In the genomic region with DNA sequence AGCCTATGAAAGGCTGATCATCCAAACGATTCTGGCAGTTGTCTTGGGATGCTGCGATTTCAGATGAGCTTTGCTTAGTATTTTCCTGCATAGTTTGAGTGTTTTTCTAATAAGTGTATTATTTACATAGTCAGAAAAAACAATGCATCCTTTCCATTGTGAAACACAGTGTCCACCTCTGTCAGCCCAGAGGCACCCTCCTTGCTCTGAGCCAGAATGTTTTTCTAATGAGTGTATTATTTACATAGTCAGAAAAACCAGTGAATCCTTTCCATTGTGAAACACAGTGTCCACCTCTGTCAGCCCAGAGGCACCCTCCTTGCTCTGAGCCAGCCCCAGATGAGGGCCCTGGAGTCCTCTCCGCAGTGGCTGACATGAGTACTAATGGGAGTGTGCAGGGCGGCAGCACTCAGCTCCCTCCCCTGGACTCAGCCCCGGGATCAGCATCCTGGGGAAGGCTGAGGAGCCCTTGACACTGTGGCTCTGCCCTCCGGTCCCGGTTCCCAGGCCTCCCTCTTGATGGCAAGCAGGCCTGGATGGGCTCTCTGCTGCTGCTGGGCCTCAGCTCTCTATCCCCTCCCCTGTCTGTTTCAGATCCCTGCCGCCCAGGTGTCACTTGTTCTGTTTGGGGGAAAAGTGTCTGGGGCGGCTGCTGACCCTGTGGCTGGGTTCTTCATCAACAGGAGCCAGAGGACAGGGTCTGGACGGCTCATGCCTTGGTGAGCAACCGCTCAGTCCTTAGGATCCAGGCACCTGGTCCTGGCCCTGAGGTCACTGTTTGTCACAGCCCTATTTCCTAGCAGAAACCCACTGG, we compare ENCODE assay signal across 12 cellular contexts. TPM values are rescaled to one million over a fixed set of nuclear protein-coding genes. Genes with fewer than 3 reads are reported as not detected.
A peak's percentile ranks its signal among the peaks of the same experiment; 100 is the strongest.
DNase-seq lines count a peak whose midpoint lies in the region; ATAC-seq and TF ChIP-seq lines count a peak whose summit lies in the region.
"Had no signal": no experiment of that assay in that cellular context is flagged by ENCODE, and none has a peak within 500 bp of the region (broad histone marks: within the 10 kb centered on the region; RNA-seq: fewer than 3 reads in every experiment).

No MANE protein-coding gene starts in this region.

- BruUV-seq in Calu3 (replicated peaks; lab: Mats Ljungman, UMichigan), result no TSS peak

- TF ChIP-seq CTCF in AG04450 (IDR thresholded peaks at IDR 0.05; ENCODE audit: low read depth, low read length), result no peak
- TF ChIP-seq CTCF in Calu3 (IDR thresholded peaks at IDR 0.05; ENCODE audit: unreplicated experiment), result no peak
- no peak for TF ChIP-seq CTCF in CD8-positive, alpha-beta T cell (IDR thresholded peaks at IDR 0.05)

- peaks cover 25% of the 10 kb centered on the region for H3K27me3 Mint-ChIP-seq in Calu3 (ENCODE audit: unreplicated experiment)
- peaks cover 22% of the 10 kb centered on the region for H3K27me3 Mint-ChIP-seq in CD8-positive, alpha-beta T cell (ENCODE audit: low read depth)

- no peak overlapping the region for H3K27ac Mint-ChIP-seq in Calu3 (ENCODE audit: unreplicated experiment)
- no peak overlapping the region for H3K27ac Mint-ChIP-seq in CD8-positive, alpha-beta T cell
- H3K27ac Mint-ChIP-seq: naive B cell had no signal

- H3K9me3 ChIP-seq in AG04450 (ENCODE audit: control insufficient read depth, insufficient read depth, low read length), result no peaks in the 10 kb centered on the region; the same call in 1 of the 2 replicates
- no peaks in the 10 kb centered on the region for H3K9me3 ChIP-seq in CD8-positive, alpha-beta T cell (ENCODE audit: low read length)
- H3K9me3 ChIP-seq: esophagus squamous epithelium had no signal

- H3K27me3 ChIP-seq in AG04450 (ENCODE audit: control insufficient read depth, insufficient read depth, low read length), result no peaks in the 10 kb centered on the region
- peaks cover 1% of the 10 kb centered on the region for H3K27me3 ChIP-seq in CD8-positive, alpha-beta T cell (ENCODE audit: insufficient read depth, low read length)

- peak overlapping the region; percentile 87 for H3K27ac ChIP-seq in AG04450 (ENCODE audit: low read depth, low read length)
- H3K27ac ChIP-seq in CD8-positive, alpha-beta T cell (ENCODE audit: low read depth, low read length), result no peak overlapping the region
- H3K27ac ChIP-seq: esophagus squamous epithelium had no signal

- H3K36me3 ChIP-seq in CD8-positive, alpha-beta T cell (ENCODE audit: insufficient read depth, low read length), result no peaks in the 10 kb centered on the region
- H3K36me3 ChIP-seq: esophagus squamous epithelium had no signal

- H3K4me3 ChIP-seq in AG04450 (ENCODE audit: low read depth, low read length), result no peak overlapping the region
- H3K4me3 ChIP-seq in CD8-positive, alpha-beta T cell (ENCODE audit: low read depth, low read length), result no peak overlapping the region
- H3K4me3 ChIP-seq: esophagus squamous epithelium had no signal

- H3K36me3 Mint-ChIP-seq in Calu3 (ENCODE audit: insufficient read depth, unreplicated experiment), result no peaks in the 10 kb centered on the region
- no peaks in the 10 kb centered on the region for H3K36me3 Mint-ChIP-seq in CD8-positive, alpha-beta T cell
- H3K36me3 Mint-ChIP-seq: naive B cell had no signal

- H3K4me1 ChIP-seq in CD8-positive, alpha-beta T cell (ENCODE audit: insufficient read depth, low read length), result no peaks in the 10 kb centered on the region

- POLR2A ChIA-PET in AG04450 (lab: Yijun Ruan, JAX), result interaction anchor here (0.6 to 2.0 kb wide), 5 partner anchors 32 to 179 kb away, joined by 3 to 9 read pairs (median 4); a partner anchor contains a TSS
- POLR2A ChIA-PET in CD8-positive, alpha-beta T cell (lab: Charles Lee), result no interaction called here

- ATAC-seq in GM21576 (IDR thresholded peaks at IDR 0.05; ENCODE audit: unreplicated experiment), result no peak
- ATAC-seq in CD8-positive, alpha-beta T cell, result no peak

- intact Hi-C loops in Calu3 (cut with micrococcal nuclease; ENCODE audit: unreplicated experiment), result no loop called here
- intact Hi-C loops in CD8-positive, alpha-beta T cell (cut with DNase I, micrococcal nuclease), result no loop called here

- H3K4me3 Mint-ChIP-seq in Calu3 (ENCODE audit: low read depth, unreplicated experiment), result no peak overlapping the region
- H3K4me3 Mint-ChIP-seq in CD8-positive, alpha-beta T cell, result no peak overlapping the region
- H3K4me3 Mint-ChIP-seq: naive B cell had no signal

- DNase-seq in AG04450 (ENCODE audit: low read depth, low spot score) (peak; percentile 47), HK-2 (ENCODE audit: unreplicated experiment) (peak; percentile 35), astrocyte of the hippocampus (ENCODE audit: low read depth, low spot score) (peak; percentile 50), iPS-NIHi7 (ENCODE audit: extremely low spot score) (peak; percentile 33), Calu3 (no peak)
- DNase-seq in stimulated activated CD8-positive, alpha-beta memory T cell treated with anti-CD3 and anti-CD28 coated beads, Interleukin-4, amount 100 ng/mL, for 48 hours, result no peak
- DNase-seq in CD8-positive, alpha-beta T cell, result no peak
- DNase-seq: activated effector memory CD4-positive, alpha-beta T cell treated with anti-CD3 and anti-CD28 coated beads, Interleukin-2, amount 50 U/mL, for 16 hours; esophagus squamous epithelium; naive B cell; NCI-H2081 had no signal

- no peaks in the 10 kb centered on the region for H3K9me3 Mint-ChIP-seq in Calu3 (ENCODE audit: low read depth, unreplicated experiment)
- H3K9me3 Mint-ChIP-seq in CD8-positive, alpha-beta T cell, result no peaks in the 10 kb centered on the region
- H3K9me3 Mint-ChIP-seq: naive B cell had no signal

- CTCF ChIA-PET in AG04450 (lab: Charles Lee), result interaction anchor here (2.0 kb wide), 1 partner anchor 89 kb away, joined by 8 read pairs; a partner anchor contains a TSS
- CTCF ChIA-PET in Calu3 (lab: Charles Lee), result no interaction called here
- CTCF ChIA-PET in CD8-positive, alpha-beta T cell (lab: Charles Lee), result no interaction called here

- H3K4me1 Mint-ChIP-seq in Calu3 (ENCODE audit: low read depth, unreplicated experiment), result no peaks in the 10 kb centered on the region
- peaks cover 3% of the 10 kb centered on the region for H3K4me1 Mint-ChIP-seq in CD8-positive, alpha-beta T cell (ENCODE audit: low read depth)
- H3K4me1 Mint-ChIP-seq: naive B cell had no signal

RNA-seq across cellular contexts. Expression of a gene that starts 5.9 kb away (rescaled TPM):
- 0.05 TPM in 1 of 2 replicates, not detected in the other for polyA plus RNA-seq in AG04450 (2011; rRNA removed)
- polyA minus RNA-seq in AG04450 (2011; rRNA and poly(A)+ RNA removed), result 0.18 TPM in 1 of 2 replicates, not detected in the other
- 0.37 TPM in 1 of 2 replicates, not detected in the other for total RNA-seq in Calu3 (2022)
- under 1 TPM; 0.47 to 0.68 TPM for total RNA-seq in CD8-positive, alpha-beta T cell

RNA-seq across cellular contexts. Expression of a gene that starts 31.4 kb away (rescaled TPM):
- 13.6 and 16.1 TPM in 2 replicates for polyA plus RNA-seq in AG04450 (2011; rRNA removed)
- polyA minus RNA-seq in AG04450 (2011; rRNA and poly(A)+ RNA removed), result 30.8 and 31.7 TPM in 2 replicates
- total RNA-seq in Calu3 (2022), result 13.4 and 17.2 TPM in 2 replicates
- total RNA-seq in CD8-positive, alpha-beta T cell, result 1 to 10 TPM; 3.7 to 4.8 TPM

RNA-seq across cellular contexts. Expression of a gene that starts 33.8 kb away (rescaled TPM):
- polyA plus RNA-seq in AG04450 (2011; rRNA removed), result 19.4 and 19.7 TPM in 2 replicates
- polyA minus RNA-seq in AG04450 (2011; rRNA and poly(A)+ RNA removed), result 5.8 and 9.2 TPM in 2 replicates
- total RNA-seq in Calu3 (2022), result 5.9 and 8.2 TPM in 2 replicates
- total RNA-seq in CD8-positive, alpha-beta T cell, result under 1 TPM in 1 of 2 experiments, not detected in 1; 0.28 TPM

Comparison
In these comparisons a context has a peak if more than half of its experiments do, and no peak if none do; other contexts are left out.
1. DNase-seq: peak in AG04450 (single experiment), HK-2 (single experiment), astrocyte of the hippocampus (single experiment) and iPS-NIHi7 (single experiment); none in stimulated activated CD8-positive, alpha-beta memory T cell treated with anti-CD3 and anti-CD28 coated beads, Interleukin-4, amount 100 ng/mL, for 48 hours (single experiment), Calu3 (single experiment) and CD8-positive, alpha-beta T cell (0 of 7).